In the genomic region with DNA sequence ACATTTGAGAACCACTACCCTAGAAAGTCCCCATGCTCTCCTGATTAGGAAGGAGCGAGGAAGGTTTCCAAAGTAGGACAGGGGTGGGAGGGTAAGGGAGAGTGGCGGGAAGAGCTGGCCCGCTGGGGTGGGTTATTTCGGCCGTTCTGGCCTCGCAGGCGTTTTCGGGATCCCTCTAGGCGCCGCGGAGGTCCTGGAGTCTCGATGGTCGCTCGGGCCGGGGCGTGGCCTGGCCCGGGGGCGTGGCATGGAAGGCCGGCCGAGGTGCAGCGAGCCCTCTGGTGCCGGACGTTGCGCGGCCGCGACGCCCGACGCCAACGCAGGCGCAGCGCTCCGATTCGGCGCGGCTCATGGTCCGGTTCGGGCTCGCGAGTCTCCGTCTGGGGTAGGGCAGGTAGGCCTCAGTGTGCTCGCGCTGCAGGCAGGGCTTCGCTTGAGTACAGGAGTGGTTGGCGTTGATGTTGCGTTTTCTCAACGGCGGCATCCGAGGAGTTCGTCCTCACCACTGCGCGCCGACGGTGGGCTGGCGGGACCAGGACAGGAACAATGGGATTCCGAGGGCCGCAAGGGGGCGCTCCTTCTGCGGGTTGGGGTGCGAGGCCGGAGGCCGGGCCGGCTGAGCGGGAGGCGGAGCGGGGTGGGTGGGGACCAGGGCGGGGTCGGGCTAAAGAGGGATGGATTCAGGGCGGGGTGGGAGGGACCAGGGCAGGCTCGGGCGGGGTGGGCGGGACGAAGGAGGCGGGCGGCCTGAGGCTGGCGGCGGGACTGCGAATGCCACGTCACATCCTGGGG, we compare ENCODE assay signal across 1 cellular context.
TF ChIP-seq lines count a peak whose summit lies in the region.

A gene with protein sequence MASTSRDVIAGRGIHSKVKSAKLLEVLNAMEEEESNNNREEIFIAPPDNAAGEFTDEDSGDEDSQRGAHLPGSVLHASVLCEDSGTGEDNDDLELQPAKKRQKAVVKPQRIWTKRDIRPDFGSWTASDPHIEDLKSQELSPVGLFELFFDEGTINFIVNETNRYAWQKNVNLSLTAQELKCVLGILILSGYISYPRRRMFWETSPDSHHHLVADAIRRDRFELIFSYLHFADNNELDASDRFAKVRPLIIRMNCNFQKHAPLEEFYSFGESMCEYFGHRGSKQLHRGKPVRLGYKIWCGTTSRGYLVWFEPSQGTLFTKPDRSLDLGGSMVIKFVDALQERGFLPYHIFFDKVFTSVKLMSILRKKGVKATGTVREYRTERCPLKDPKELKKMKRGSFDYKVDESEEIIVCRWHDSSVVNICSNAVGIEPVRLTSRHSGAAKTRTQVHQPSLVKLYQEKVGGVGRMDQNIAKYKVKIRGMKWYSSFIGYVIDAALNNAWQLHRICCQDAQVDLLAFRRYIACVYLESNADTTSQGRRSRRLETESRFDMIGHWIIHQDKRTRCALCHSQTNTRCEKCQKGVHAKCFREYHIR (plus strand): TSS at position 287 of the 792 bp plus-strand sequence. CDS start 7,628 bp downstream, outside the sequence.

TF ChIP-seq in K562, 482 proteins besides CTCF, POLR2A, EP300 and RAD21 (continued from another document and continues in another):
- TF ChIP-seq, protein P1, sequence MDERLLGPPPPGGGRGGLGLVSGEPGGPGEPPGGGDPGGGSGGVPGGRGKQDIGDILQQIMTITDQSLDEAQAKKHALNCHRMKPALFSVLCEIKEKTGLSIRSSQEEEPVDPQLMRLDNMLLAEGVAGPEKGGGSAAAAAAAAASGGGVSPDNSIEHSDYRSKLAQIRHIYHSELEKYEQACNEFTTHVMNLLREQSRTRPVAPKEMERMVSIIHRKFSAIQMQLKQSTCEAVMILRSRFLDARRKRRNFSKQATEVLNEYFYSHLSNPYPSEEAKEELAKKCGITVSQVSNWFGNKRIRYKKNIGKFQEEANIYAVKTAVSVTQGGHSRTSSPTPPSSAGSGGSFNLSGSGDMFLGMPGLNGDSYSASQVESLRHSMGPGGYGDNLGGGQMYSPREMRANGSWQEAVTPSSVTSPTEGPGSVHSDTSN (CRISPR knock-in tag; IDR thresholded peaks at IDR 0.05; ENCODE audit: low read depth): no peak
- TF ChIP-seq, protein P1 (tag; conservative IDR thresholded peaks at IDR 0.05; ENCODE audit: low read depth): no peak
- TF ChIP-seq, protein P2, sequence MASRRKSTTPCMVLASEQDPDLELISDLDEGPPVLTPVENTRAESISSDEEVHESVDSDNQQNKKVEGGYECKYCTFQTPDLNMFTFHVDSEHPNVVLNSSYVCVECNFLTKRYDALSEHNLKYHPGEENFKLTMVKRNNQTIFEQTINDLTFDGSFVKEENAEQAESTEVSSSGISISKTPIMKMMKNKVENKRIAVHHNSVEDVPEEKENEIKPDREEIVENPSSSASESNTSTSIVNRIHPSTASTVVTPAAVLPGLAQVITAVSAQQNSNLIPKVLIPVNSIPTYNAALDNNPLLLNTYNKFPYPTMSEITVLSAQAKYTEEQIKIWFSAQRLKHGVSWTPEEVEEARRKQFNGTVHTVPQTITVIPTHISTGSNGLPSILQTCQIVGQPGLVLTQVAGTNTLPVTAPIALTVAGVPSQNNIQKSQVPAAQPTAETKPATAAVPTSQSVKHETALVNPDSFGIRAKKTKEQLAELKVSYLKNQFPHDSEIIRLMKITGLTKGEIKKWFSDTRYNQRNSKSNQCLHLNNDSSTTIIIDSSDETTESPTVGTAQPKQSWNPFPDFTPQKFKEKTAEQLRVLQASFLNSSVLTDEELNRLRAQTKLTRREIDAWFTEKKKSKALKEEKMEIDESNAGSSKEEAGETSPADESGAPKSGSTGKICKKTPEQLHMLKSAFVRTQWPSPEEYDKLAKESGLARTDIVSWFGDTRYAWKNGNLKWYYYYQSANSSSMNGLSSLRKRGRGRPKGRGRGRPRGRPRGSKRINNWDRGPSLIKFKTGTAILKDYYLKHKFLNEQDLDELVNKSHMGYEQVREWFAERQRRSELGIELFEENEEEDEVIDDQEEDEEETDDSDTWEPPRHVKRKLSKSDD (conservative IDR thresholded peaks at IDR 0.05; ENCODE audit: low read length): no peak
- peak; percentile 84 for TF ChIP-seq TAF7 (tag; IDR thresholded peaks at IDR 0.05)
- TF ChIP-seq, protein P3, sequence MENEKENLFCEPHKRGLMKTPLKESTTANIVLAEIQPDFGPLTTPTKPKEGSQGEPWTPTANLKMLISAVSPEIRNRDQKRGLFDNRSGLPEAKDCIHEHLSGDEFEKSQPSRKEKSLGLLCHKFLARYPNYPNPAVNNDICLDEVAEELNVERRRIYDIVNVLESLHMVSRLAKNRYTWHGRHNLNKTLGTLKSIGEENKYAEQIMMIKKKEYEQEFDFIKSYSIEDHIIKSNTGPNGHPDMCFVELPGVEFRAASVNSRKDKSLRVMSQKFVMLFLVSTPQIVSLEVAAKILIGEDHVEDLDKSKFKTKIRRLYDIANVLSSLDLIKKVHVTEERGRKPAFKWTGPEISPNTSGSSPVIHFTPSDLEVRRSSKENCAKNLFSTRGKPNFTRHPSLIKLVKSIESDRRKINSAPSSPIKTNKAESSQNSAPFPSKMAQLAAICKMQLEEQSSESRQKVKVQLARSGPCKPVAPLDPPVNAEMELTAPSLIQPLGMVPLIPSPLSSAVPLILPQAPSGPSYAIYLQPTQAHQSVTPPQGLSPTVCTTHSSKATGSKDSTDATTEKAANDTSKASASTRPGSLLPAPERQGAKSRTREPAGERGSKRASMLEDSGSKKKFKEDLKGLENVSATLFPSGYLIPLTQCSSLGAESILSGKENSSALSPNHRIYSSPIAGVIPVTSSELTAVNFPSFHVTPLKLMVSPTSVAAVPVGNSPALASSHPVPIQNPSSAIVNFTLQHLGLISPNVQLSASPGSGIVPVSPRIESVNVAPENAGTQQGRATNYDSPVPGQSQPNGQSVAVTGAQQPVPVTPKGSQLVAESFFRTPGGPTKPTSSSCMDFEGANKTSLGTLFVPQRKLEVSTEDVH (IDR thresholded peaks at IDR 0.05; ENCODE audit: low read depth, partially characterized antibody): peak; percentile 83
- no peak for TF ChIP-seq SMARCE1 (IDR thresholded peaks at IDR 0.05)
- no peak for TF ChIP-seq NFE2L1 (tag; IDR thresholded peaks at IDR 0.05; ENCODE audit: borderline replicate concordance, low read depth)
- TF ChIP-seq, protein P4, sequence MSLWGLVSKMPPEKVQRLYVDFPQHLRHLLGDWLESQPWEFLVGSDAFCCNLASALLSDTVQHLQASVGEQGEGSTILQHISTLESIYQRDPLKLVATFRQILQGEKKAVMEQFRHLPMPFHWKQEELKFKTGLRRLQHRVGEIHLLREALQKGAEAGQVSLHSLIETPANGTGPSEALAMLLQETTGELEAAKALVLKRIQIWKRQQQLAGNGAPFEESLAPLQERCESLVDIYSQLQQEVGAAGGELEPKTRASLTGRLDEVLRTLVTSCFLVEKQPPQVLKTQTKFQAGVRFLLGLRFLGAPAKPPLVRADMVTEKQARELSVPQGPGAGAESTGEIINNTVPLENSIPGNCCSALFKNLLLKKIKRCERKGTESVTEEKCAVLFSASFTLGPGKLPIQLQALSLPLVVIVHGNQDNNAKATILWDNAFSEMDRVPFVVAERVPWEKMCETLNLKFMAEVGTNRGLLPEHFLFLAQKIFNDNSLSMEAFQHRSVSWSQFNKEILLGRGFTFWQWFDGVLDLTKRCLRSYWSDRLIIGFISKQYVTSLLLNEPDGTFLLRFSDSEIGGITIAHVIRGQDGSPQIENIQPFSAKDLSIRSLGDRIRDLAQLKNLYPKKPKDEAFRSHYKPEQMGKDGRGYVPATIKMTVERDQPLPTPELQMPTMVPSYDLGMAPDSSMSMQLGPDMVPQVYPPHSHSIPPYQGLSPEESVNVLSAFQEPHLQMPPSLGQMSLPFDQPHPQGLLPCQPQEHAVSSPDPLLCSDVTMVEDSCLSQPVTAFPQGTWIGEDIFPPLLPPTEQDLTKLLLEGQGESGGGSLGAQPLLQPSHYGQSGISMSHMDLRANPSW (CRISPR knock-in tag; IDR thresholded peaks at IDR 0.05): peak; percentile 99; the same call in 1 of the 2 replicates
- TF ChIP-seq, protein P5, sequence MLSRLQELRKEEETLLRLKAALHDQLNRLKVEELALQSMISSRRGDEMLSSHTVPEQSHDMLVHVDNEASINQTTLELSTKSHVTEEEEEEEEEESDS (CRISPR knock-in tag; IDR thresholded peaks at IDR 0.05): no peak
- 0 out of 2 replicates have a peak, but pooled peaks have one; percentile 27 for TF ChIP-seq DIDO1 (tag; IDR thresholded peaks at IDR 0.05; ENCODE audit: low read depth)
- TF ChIP-seq ZNF134 (CRISPR knock-in tag; conservative IDR thresholded peaks at IDR 0.05): no peak
- TF ChIP-seq, protein P6, sequence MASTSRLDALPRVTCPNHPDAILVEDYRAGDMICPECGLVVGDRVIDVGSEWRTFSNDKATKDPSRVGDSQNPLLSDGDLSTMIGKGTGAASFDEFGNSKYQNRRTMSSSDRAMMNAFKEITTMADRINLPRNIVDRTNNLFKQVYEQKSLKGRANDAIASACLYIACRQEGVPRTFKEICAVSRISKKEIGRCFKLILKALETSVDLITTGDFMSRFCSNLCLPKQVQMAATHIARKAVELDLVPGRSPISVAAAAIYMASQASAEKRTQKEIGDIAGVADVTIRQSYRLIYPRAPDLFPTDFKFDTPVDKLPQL (IDR thresholded peaks at IDR 0.05; ENCODE audit: extremely low read depth, insufficient read length): no peak
- TF ChIP-seq, protein P7, sequence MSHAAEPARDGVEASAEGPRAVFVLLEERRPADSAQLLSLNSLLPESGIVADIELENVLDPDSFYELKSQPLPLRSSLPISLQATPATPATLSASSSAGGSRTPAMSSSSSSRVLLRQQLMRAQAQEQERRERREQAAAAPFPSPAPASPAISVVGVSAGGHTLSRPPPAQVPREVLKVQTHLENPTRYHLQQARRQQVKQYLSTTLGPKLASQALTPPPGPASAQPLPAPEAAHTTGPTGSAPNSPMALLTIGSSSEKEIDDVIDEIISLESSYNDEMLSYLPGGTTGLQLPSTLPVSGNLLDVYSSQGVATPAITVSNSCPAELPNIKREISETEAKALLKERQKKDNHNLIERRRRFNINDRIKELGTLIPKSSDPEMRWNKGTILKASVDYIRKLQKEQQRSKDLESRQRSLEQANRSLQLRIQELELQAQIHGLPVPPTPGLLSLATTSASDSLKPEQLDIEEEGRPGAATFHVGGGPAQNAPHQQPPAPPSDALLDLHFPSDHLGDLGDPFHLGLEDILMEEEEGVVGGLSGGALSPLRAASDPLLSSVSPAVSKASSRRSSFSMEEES (CRISPR knock-in tag; IDR thresholded peaks at IDR 0.05): no peak
- TF ChIP-seq ZNF224 (CRISPR knock-in tag; IDR thresholded peaks at IDR 0.05): 0 out of 2 replicates have a peak, but pooled peaks have one; percentile 18
- TF ChIP-seq TCF3 (CRISPR knock-in tag; IDR thresholded peaks at IDR 0.05): peak; percentile 51; the same call in 1 of the 2 replicates
- TF ChIP-seq, protein P8, sequence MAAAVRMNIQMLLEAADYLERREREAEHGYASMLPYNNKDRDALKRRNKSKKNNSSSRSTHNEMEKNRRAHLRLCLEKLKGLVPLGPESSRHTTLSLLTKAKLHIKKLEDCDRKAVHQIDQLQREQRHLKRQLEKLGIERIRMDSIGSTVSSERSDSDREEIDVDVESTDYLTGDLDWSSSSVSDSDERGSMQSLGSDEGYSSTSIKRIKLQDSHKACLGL (CRISPR knock-in tag; IDR thresholded peaks at IDR 0.05; ENCODE audit: borderline replicate concordance, poor library complexity, severe bottlenecking): no peak
- peak; percentile 17; the same call in 1 of the 2 replicates for TF ChIP-seq ZNF316 (IDR thresholded peaks at IDR 0.05)
- TF ChIP-seq, protein P9, sequence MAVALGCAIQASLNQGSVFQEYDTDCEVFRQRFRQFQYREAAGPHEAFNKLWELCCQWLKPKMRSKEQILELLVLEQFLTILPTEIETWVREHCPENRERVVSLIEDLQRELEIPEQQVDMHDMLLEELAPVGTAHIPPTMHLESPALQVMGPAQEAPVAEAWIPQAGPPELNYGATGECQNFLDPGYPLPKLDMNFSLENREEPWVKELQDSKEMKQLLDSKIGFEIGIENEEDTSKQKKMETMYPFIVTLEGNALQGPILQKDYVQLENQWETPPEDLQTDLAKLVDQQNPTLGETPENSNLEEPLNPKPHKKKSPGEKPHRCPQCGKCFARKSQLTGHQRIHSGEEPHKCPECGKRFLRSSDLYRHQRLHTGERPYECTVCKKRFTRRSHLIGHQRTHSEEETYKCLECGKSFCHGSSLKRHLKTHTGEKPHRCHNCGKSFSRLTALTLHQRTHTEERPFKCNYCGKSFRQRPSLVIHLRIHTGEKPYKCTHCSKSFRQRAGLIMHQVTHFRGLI (CRISPR knock-in tag; IDR thresholded peaks at IDR 0.05): no peak
- TF ChIP-seq, protein P10, sequence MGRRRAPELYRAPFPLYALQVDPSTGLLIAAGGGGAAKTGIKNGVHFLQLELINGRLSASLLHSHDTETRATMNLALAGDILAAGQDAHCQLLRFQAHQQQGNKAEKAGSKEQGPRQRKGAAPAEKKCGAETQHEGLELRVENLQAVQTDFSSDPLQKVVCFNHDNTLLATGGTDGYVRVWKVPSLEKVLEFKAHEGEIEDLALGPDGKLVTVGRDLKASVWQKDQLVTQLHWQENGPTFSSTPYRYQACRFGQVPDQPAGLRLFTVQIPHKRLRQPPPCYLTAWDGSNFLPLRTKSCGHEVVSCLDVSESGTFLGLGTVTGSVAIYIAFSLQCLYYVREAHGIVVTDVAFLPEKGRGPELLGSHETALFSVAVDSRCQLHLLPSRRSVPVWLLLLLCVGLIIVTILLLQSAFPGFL (CRISPR knock-in tag; IDR thresholded peaks at IDR 0.05): no peak
- no peak for TF ChIP-seq ZNF165 (CRISPR knock-in tag; IDR thresholded peaks at IDR 0.05; ENCODE audit: borderline replicate concordance)
- peak; percentile 32 to 57; a peak in 1 of 4 replicates for TF ChIP-seq RCOR1 (IDR thresholded peaks at IDR 0.05; ENCODE audit: borderline replicate concordance in 1 of 2, low read depth in 2 of 2, low read length in 2 of 2)
- no peak for TF ChIP-seq MAFF (IDR thresholded peaks at IDR 0.05; ENCODE audit: low read length)
- no peak for TF ChIP-seq SAP30 (IDR thresholded peaks at IDR 0.05; ENCODE audit: borderline replicate concordance, insufficient read depth, low read depth, low read length, poor library complexity, severe bottlenecking)
- TF ChIP-seq FOXP1 (CRISPR knock-in tag; IDR thresholded peaks at IDR 0.05): peak; percentile 84; the same call in 1 of the 2 replicates
- TF ChIP-seq ZKSCAN3 (CRISPR knock-in tag; IDR thresholded peaks at IDR 0.05): no peak
- TF ChIP-seq, protein P11, sequence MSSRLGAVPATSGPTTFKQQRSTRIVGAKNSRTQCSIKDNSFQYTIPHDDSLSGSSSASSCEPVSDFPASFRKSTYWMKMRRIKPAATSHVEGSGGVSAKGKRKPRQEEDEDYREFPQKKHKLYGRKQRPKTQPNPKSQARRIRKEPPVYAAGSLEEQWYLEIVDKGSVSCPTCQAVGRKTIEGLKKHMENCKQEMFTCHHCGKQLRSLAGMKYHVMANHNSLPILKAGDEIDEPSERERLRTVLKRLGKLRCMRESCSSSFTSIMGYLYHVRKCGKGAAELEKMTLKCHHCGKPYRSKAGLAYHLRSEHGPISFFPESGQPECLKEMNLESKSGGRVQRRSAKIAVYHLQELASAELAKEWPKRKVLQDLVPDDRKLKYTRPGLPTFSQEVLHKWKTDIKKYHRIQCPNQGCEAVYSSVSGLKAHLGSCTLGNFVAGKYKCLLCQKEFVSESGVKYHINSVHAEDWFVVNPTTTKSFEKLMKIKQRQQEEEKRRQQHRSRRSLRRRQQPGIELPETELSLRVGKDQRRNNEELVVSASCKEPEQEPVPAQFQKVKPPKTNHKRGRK (tag; IDR thresholded peaks at IDR 0.05): no peak
- TF ChIP-seq CC2D1A (IDR thresholded peaks at IDR 0.05): no peak
